Comparison of ENCODE assay signal across 8 cellular contexts in the genomic region with DNA sequence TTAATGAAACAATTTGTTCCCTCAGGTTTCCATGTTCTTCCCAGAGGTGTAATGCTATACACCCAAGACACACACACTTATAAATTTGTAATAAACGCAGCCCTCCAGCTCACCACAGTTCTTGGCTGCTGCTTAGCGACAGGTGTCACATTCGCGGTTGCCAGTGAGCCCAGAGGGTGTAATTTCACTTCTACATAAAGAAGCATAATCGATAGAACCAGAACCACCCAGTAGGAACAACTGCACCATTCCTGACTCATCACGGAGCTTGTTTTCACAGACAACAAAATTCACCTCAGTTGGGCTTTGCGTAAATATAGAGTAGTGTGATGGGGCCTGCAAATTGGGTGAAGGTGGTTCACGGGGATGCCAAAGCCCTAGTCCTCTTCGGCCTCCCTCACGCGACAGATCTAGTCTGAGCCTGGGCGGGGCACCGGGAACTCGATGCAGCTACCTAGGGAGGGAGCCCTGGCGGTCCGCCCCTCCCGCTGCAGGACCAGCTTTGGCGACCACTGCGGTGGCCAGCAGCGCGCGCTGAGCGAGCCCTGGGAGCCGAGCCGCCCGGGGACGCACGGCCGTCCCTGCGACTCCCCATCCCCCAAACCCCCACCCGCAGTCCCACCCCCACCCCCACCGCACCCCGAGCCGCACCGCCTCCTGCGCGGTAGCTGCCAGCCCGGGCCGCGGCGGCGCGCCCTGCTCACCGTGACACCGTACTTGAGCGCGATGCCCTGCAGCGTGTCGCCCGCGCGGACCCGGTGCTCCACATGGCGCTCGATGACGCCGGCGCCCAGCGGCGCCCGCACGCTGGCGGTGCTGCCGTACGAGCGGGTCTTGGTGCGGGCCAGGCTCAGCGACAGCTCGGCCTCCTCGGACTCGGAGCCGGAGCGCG. TPM values are rescaled to one million over a fixed set of nuclear protein-coding genes. Genes with fewer than 3 reads are reported as not detected.
A peak's percentile ranks its signal among the peaks of the same experiment; 100 is the strongest.
DNase-seq lines count a peak whose midpoint lies in the region; ATAC-seq and TF ChIP-seq lines count a peak whose summit lies in the region.

No MANE protein-coding gene starts in this region.

- H3K27ac Mint-ChIP-seq in endodermal cell, result no peak overlapping the region

- TF ChIP-seq EP300 in suprapubic skin (IDR thresholded peaks at IDR 0.05), result no peak

- peaks cover 37% of the 10 kb centered on the region for H3K27me3 Mint-ChIP-seq in endodermal cell (ENCODE audit: insufficient read depth)

- peak; percentile 31 for DNase-seq in NCI-H2029 (lab: John Stamatoyannopoulos, UW)
- DNase-seq in NCI-H2029 treated with DMSO at 0.1 percent for 48 hours (lab: John Stamatoyannopoulos, UW), result no peak
- peak; percentile 65 for DNase-seq in NCI-H2227 (lab: John Stamatoyannopoulos, UW; ENCODE audit: unreplicated experiment)
- DNase-seq in activated CD8-positive, alpha-beta memory T cell treated with anti-CD3 and anti-CD28 coated beads, Interleukin-2, amount 50 U/mL, for 4 hours, result peak; percentile 60
- peak; percentile 76 for DNase-seq in endodermal cell
- peak; percentile 25 for DNase-seq in myocyte (ENCODE audit: low read depth)
- DNase-seq in suprapubic skin (ENCODE audit: low spot score in 2 of 2), result peak in 1 of 2 donors; percentile 70

- H3K36me3 ChIP-seq in endodermal cell (ENCODE audit: control insufficient read depth, insufficient read depth, low read length) (no peaks in the 10 kb centered on the region), suprapubic skin (no peaks in the 10 kb centered on the region)

- no peak overlapping the region for H3K9ac ChIP-seq in endodermal cell (ENCODE audit: extremely low read depth, low read length, poor library complexity, severe bottlenecking)

- 6 to 83% methylated on average over 1 to 65 of the region's 74 CpGs for WGBS in endodermal cell (ENCODE audit: insufficient coverage in 1 of 2, insufficient read length in 1 of 2), 2 experiments
- 5% methylated on average over 34 of the region's 74 CpGs for WGBS in suprapubic skin

- H3K4me3 ChIP-seq in endodermal cell (ENCODE audit: low read length), result peak overlapping the region; percentile 61
- H3K4me3 ChIP-seq in suprapubic skin, result peak overlapping the region; percentile 94

- H3K36me3 Mint-ChIP-seq in endodermal cell (ENCODE audit: low read depth), result no peaks in the 10 kb centered on the region

- H3K27ac ChIP-seq in endodermal cell (ENCODE audit: low read depth, low read length), result no peak overlapping the region
- H3K27ac ChIP-seq in suprapubic skin, result peak overlapping the region; percentile 82

- ATAC-seq in HG02642 (IDR thresholded peaks at IDR 0.05; ENCODE audit: poor library complexity, unreplicated experiment), result peak; percentile 38

- peaks cover 39% of the 10 kb centered on the region for H3K27me3 ChIP-seq in endodermal cell (ENCODE audit: control insufficient read depth, insufficient read depth, low read length, poor library complexity, severe bottlenecking)
- H3K27me3 ChIP-seq in suprapubic skin, result no peaks in the 10 kb centered on the region

- H3K4me1 Mint-ChIP-seq in endodermal cell, result peaks cover 3% of the 10 kb centered on the region

- TF ChIP-seq POLR2A in suprapubic skin (IDR thresholded peaks at IDR 0.05), result no peak

- TF ChIP-seq CTCF in endodermal cell (conservative IDR thresholded peaks at IDR 0.05) (no peak), suprapubic skin (IDR thresholded peaks at IDR 0.05) (no peak)

- H3K9me3 Mint-ChIP-seq in endodermal cell, result no peaks in the 10 kb centered on the region

- H3K4me1 ChIP-seq in endodermal cell (ENCODE audit: control insufficient read depth, insufficient read depth, low read length), result no peaks in the 10 kb centered on the region
- peaks cover 28% of the 10 kb centered on the region for H3K4me1 ChIP-seq in suprapubic skin

- H3K4me3 Mint-ChIP-seq in endodermal cell, result peak overlapping the region; percentile 57

- H3K9me3 ChIP-seq in endodermal cell (ENCODE audit: control insufficient read depth, low read length) (no peaks in the 10 kb centered on the region), suprapubic skin (no peaks in the 10 kb centered on the region)

RNA-seq across cellular contexts. Expression of gene LYSMD2, which starts 0.6 kb away (rescaled TPM):
- total RNA-seq in endodermal cell (1 to 10 TPM in 1 of 2 donors, under 1 TPM in 1; 0.80 to 1.5 TPM), myocyte (4.6 and 6.2 TPM in 2 replicates), suprapubic skin (10 to 100 TPM in 2 of 4 donors, 1 to 10 TPM in 2; 8.8 to 16.1 (median 10.2) TPM)
- 0.36 TPM for polyA plus RNA-seq in endodermal cell (2013, experiment 1 of 2)
- polyA plus RNA-seq in endodermal cell (2013, experiment 2 of 2), result 0.37 TPM
- polyA plus RNA-seq in myocyte (2012), result 0.86 TPM

RNA-seq across cellular contexts. Expression of gene TMOD2, which starts 14.5 kb away (rescaled TPM):
- total RNA-seq in endodermal cell (1 to 10 TPM; 2.1 to 2.5 TPM), myocyte (2.4 and 2.5 TPM in 2 replicates), suprapubic skin (10 to 100 TPM in 2 of 4 donors, 1 to 10 TPM in 2; 7.8 to 18.7 (median 9.5) TPM)
- polyA plus RNA-seq in endodermal cell (2013, experiment 1 of 2), result 2.8 TPM
- 2.8 TPM for polyA plus RNA-seq in endodermal cell (2013, experiment 2 of 2)
- 0.93 TPM for polyA plus RNA-seq in myocyte (2012)

RNA-seq across cellular contexts. Expression of gene SCG3, which starts 55.6 kb away (rescaled TPM):
- total RNA-seq in endodermal cell, result 10 to 100 TPM; 10.0 to 18.3 TPM
- 13.2 TPM for polyA plus RNA-seq in endodermal cell (2013, experiment 1 of 2)
- polyA plus RNA-seq in endodermal cell (2013, experiment 2 of 2), result 12.6 TPM
- not detected in 2 replicates for total RNA-seq in myocyte
- not detected for polyA plus RNA-seq in myocyte (2012)
- not detected for total RNA-seq in suprapubic skin

Comparison
In these comparisons a context has a peak if more than half of its experiments do, and no peak if none do; other contexts are left out.
1. RNA of gene SCG3, which starts 55.6 kb away (total RNA-seq): 10.0 to 18.3 TPM in endodermal cell; not detected in myocyte and not detected in suprapubic skin; every median in the first group is over 10 times any median in the second.